ENCODE assay signal across 38 cellular contexts in genomic region chr4:87129681-87130080, GRCh38.
"Had no signal": no experiment of that assay in that cellular context is flagged by ENCODE, and none has a peak within 500 bp of the region (broad histone marks: within the 10 kb centered on the region; RNA-seq: fewer than 3 reads in every experiment).

No MANE protein-coding gene starts in this region.

- H3K4me1 Mint-ChIP-seq: activated naive CD8-positive, alpha-beta T cell treated with anti-CD3 and anti-CD28 coated beads for 36 hours; central memory CD8-positive, alpha-beta T cell; T-cell; WTC11 had no signal

- H3K9me3 Mint-ChIP-seq: activated CD4-positive, alpha-beta memory T cell treated with anti-CD3 and anti-CD28 coated beads for 36 hours; activated CD4-positive, alpha-beta T cell treated with anti-CD3 and anti-CD28 coated beads, Interleukin-2, amount 10 ng/mL, durations not matched to agents 24 days and 14 days; activated CD8-positive, alpha-beta T cell treated with anti-CD3 and anti-CD28 coated beads for 36 hours; activated naive CD4-positive, alpha-beta T cell treated with anti-CD3 and anti-CD28 coated beads for 36 hours; activated naive CD4-positive, alpha-beta T cell treated with anti-CD3 and anti-CD28 coated beads, Interleukin-2, amount 50 U/mL, for 72 hours; activated naive CD8-positive, alpha-beta T cell treated with anti-CD3 and anti-CD28 coated beads for 36 hours; activated T-cell treated with anti-CD3 and anti-CD28 coated beads, Interleukin-2, amount 50 U/mL, for 4 hours; activated T-cell treated with anti-CD3 and anti-CD28 coated beads, Interleukin-2, amount 50 U/mL, for 72 hours; activated T-helper 1 cell treated with anti-CD3 and anti-CD28 coated beads, Interleukin-12 subunit alpha, Interleukin-12 subunit beta, Interleukin-2, Interleukin-4 antibody, amounts not matched to agents 30 ng/mL and 10 ng/mL and 1 ng/mL, durations not matched to agents 14 hours and 24 hours and 36 hours; activated T-helper 17 cell treated with anti-CD3 and anti-CD28 coated beads, Interleukin-2, amount 50 U/mL, for 72 hours; central memory CD8-positive, alpha-beta T cell; T-cell; T-helper 2 cell treated with Interferon-gamma antibody and Interleukin-4, amounts not matched to agents 5 μg/mL and 100 μg/mL, for 36 hours; WTC11 had no signal

- H3K27me3 ChIP-seq: adrenal gland, body of pancreas, brain microvascular endothelial cell, breast epithelium had no signal

- H3K4me3 ChIP-seq: adrenal gland, body of pancreas, breast epithelium had no signal

- DNase-seq: activated CD4-positive, alpha-beta memory T cell treated with anti-CD3 and anti-CD28 coated beads for 36 hours; activated CD4-positive, alpha-beta T cell treated with anti-CD3 and anti-CD28 coated beads for 4 hours; activated CD4-positive, alpha-beta T cell treated with anti-CD3 and anti-CD28 coated beads, Interleukin-2, amount 10 ng/mL, durations not matched to agents 24 days and 14 days; activated CD4-positive, alpha-beta T cell treated with anti-CD3 and anti-CD28 coated beads, Interleukin-2, amount 50 U/mL, for 1 hour; activated CD4-positive, alpha-beta T cell treated with anti-CD3 and anti-CD28 coated beads, Interleukin-2, amount 50 U/mL, for 4 hours; activated CD4-positive, CD25-positive, alpha-beta regulatory T cell treated with anti-CD3 and anti-CD28 coated beads, Interleukin-2, amount 50 U/mL, for 72 hours; activated CD8-positive, alpha-beta memory T cell treated with anti-CD3 and anti-CD28 coated beads, Interleukin-2, amount 50 U/mL, for 4 hours; activated CD8-positive, alpha-beta T cell treated with anti-CD3 and anti-CD28 coated beads for 36 hours; activated effector memory CD4-positive, alpha-beta T cell treated with anti-CD3 and anti-CD28 coated beads, Interleukin-2, amount 50 U/mL, for 16 hours; activated gamma-delta T cell treated with Interleukin-2 at 50 U/mL for 16 hours; activated naive CD4-positive, alpha-beta T cell; activated naive CD4-positive, alpha-beta T cell treated with anti-CD3 and anti-CD28 coated beads for 36 hours; activated naive CD4-positive, alpha-beta T cell treated with anti-CD3 and anti-CD28 coated beads, Interleukin-2, amount 50 U/mL, for 16 hours; activated naive CD8-positive, alpha-beta T cell treated with anti-CD3 and anti-CD28 coated beads for 36 hours; activated T-cell treated with anti-CD3 and anti-CD28 coated beads for 4 hours; activated T-cell treated with anti-CD3 and anti-CD28 coated beads, Interleukin-2, amount 50 U/mL, for 1 hour; activated T-cell treated with anti-CD3 and anti-CD28 coated beads, Interleukin-2, amount 50 U/mL, for 4 hours; activated T-cell treated with anti-CD3 and anti-CD28 coated beads, Interleukin-2, amount 50 U/mL, for 72 hours; adrenal gland; amniotic stem cell; aorta; body of pancreas; brain microvascular endothelial cell; caudate nucleus; cerebellar nuclear complex; T-cell; T-helper 2 cell; T-helper 9 cell had no signal

- H3K27me3 Mint-ChIP-seq: activated CD4-positive, alpha-beta memory T cell treated with anti-CD3 and anti-CD28 coated beads for 36 hours; activated CD4-positive, alpha-beta T cell treated with anti-CD3 and anti-CD28 coated beads, Interleukin-2, amount 10 ng/mL, durations not matched to agents 24 days and 14 days; activated CD8-positive, alpha-beta T cell treated with anti-CD3 and anti-CD28 coated beads for 36 hours; activated naive CD8-positive, alpha-beta T cell treated with anti-CD3 and anti-CD28 coated beads for 36 hours; activated T-helper 17 cell treated with anti-CD3 and anti-CD28 coated beads, Interleukin-2, amount 50 U/mL, for 72 hours; central memory CD8-positive, alpha-beta T cell; T-cell had no signal

- H3K9me3 ChIP-seq: adrenal gland, body of pancreas, breast epithelium had no signal

- H3K27ac ChIP-seq: adrenal gland, body of pancreas, brain microvascular endothelial cell, breast epithelium, VCaP had no signal

- H3K27ac Mint-ChIP-seq: activated CD4-positive, alpha-beta memory T cell treated with anti-CD3 and anti-CD28 coated beads for 36 hours; activated CD4-positive, alpha-beta T cell treated with anti-CD3 and anti-CD28 coated beads, Interleukin-2, amount 10 ng/mL, durations not matched to agents 24 days and 14 days; activated CD8-positive, alpha-beta T cell treated with anti-CD3 and anti-CD28 coated beads for 36 hours; activated naive CD4-positive, alpha-beta T cell treated with anti-CD3 and anti-CD28 coated beads for 36 hours; activated naive CD8-positive, alpha-beta T cell treated with anti-CD3 and anti-CD28 coated beads for 36 hours; activated T-cell treated with anti-CD3 and anti-CD28 coated beads, Interleukin-2, amount 50 U/mL, for 72 hours; activated T-helper 1 cell treated with anti-CD3 and anti-CD28 coated beads, Interleukin-12 subunit alpha, Interleukin-12 subunit beta, Interleukin-2, Interleukin-4 antibody, amounts not matched to agents 30 ng/mL and 10 ng/mL and 1 ng/mL, durations not matched to agents 14 hours and 24 hours and 36 hours; activated T-helper 17 cell treated with anti-CD3 and anti-CD28 coated beads, Interleukin-2, amount 50 U/mL, for 72 hours; T-cell; T-helper 2 cell treated with Interferon-gamma antibody and Interleukin-4, amounts not matched to agents 5 μg/mL and 100 μg/mL, for 36 hours; WTC11 had no signal

- H3K4me3 Mint-ChIP-seq: activated CD4-positive, alpha-beta memory T cell treated with anti-CD3 and anti-CD28 coated beads for 36 hours; activated CD4-positive, alpha-beta T cell treated with anti-CD3 and anti-CD28 coated beads, Interleukin-2, amount 10 ng/mL, durations not matched to agents 24 days and 14 days; activated CD8-positive, alpha-beta T cell treated with anti-CD3 and anti-CD28 coated beads for 36 hours; activated naive CD4-positive, alpha-beta T cell treated with anti-CD3 and anti-CD28 coated beads for 36 hours; activated naive CD8-positive, alpha-beta T cell treated with anti-CD3 and anti-CD28 coated beads for 36 hours; activated T-cell treated with anti-CD3 and anti-CD28 coated beads, Interleukin-2, amount 50 U/mL, for 4 hours; activated T-cell treated with anti-CD3 and anti-CD28 coated beads, Interleukin-2, amount 50 U/mL, for 72 hours; activated T-helper 1 cell treated with anti-CD3 and anti-CD28 coated beads, Interleukin-12 subunit alpha, Interleukin-12 subunit beta, Interleukin-2, Interleukin-4 antibody, amounts not matched to agents 30 ng/mL and 10 ng/mL and 1 ng/mL, durations not matched to agents 14 hours and 24 hours and 36 hours; activated T-helper 17 cell treated with anti-CD3 and anti-CD28 coated beads, Interleukin-2, amount 50 U/mL, for 72 hours; central memory CD8-positive, alpha-beta T cell; T-cell; T-helper 2 cell treated with Interferon-gamma antibody and Interleukin-4, amounts not matched to agents 5 μg/mL and 100 μg/mL, for 36 hours; WTC11 had no signal

- FAIRE-seq: astrocyte, TTC549 had no signal

- ATAC-seq: activated CD8-positive, alpha-beta T cell treated with anti-CD3 and anti-CD28 coated beads for 36 hours; activated naive CD4-positive, alpha-beta T cell treated with anti-CD3 and anti-CD28 coated beads, Interleukin-2, amount 50 U/mL, for 72 hours; activated T-cell treated with anti-CD3 and anti-CD28 coated beads, Interleukin-2, amount 50 U/mL, for 4 hours; activated T-cell treated with anti-CD3 and anti-CD28 coated beads, Interleukin-2, amount 50 U/mL, for 72 hours; activated T-helper 17 cell treated with anti-CD3 and anti-CD28 coated beads, Interleukin-2, amount 50 U/mL, for 72 hours; body of pancreas; T-cell; WTC11 had no signal

- H3K4me1 ChIP-seq: adrenal gland, body of pancreas, breast epithelium had no signal
